ENCODE assay signal across 8 cellular contexts in genomic region chr17:36641877-36642845, GRCh38. TPM values are rescaled to one million over a fixed set of nuclear protein-coding genes. Genes with fewer than 3 reads are reported as not detected.
A peak's percentile ranks its signal among the peaks of the same experiment; 100 is the strongest.
DNase-seq lines count a peak whose midpoint lies in the region; ATAC-seq lines count a peak whose summit lies in the region.

No MANE protein-coding gene starts in this region.

- H3K9me3 Mint-ChIP-seq in activated CD8-positive, alpha-beta T cell treated with anti-CD3 and anti-CD28 coated beads, Interleukin-2, amount 10 ng/mL, durations not matched to agents 7 days and 5 days (ENCODE audit: insufficient read depth), result no peaks in the 10 kb centered on the region

- H3K4me1 Mint-ChIP-seq in activated CD8-positive, alpha-beta T cell treated with anti-CD3 and anti-CD28 coated beads, Interleukin-2, amount 10 ng/mL, durations not matched to agents 7 days and 5 days (ENCODE audit: low read depth), result peaks cover 16% of the 10 kb centered on the region

- DNase-seq in HAP-1 (ENCODE audit: low spot score in 2 of 2) (peak in 1 of 2 experiments; percentile 47), left cardiac atrium (no peak), skeletal muscle cell (ENCODE audit: low read depth) (no peak), foreskin melanocyte (no peak), NCI-H2107 treated with DMSO at 0.1 percent for 48 hours (lab: John Stamatoyannopoulos, UW; ENCODE audit: unreplicated experiment) (no peak), OCI-M2 (lab: John Stamatoyannopoulos, UW; ENCODE audit: unreplicated experiment) (no peak), RPMI8226 (no peak)
- no peak for DNase-seq in activated CD8-positive, alpha-beta T cell treated with anti-CD3 and anti-CD28 coated beads, Interleukin-2, amount 10 ng/mL, durations not matched to agents 7 days and 5 days

- H3K4me1 ChIP-seq in HAP-1, result peaks cover 5% of the 10 kb centered on the region

- in situ Hi-C loops in HAP-1 (cut with MboI; ENCODE audit: low sequenced_read_pairs), result loop anchor here (25.0 kb wide), 1 partner anchor 120 kb away; no protein-coding TSS in a partner anchor

- H3K27me3 Mint-ChIP-seq in activated CD8-positive, alpha-beta T cell treated with anti-CD3 and anti-CD28 coated beads, Interleukin-2, amount 10 ng/mL, durations not matched to agents 7 days and 5 days (ENCODE audit: low read depth), result peaks cover 62% of the 10 kb centered on the region

- peaks cover 14% of the 10 kb centered on the region for H3K27me3 ChIP-seq in HAP-1 (ENCODE audit: low read depth)

- no peaks in the 10 kb centered on the region for H3K9me3 ChIP-seq in HAP-1

- H3K27ac Mint-ChIP-seq in activated CD8-positive, alpha-beta T cell treated with anti-CD3 and anti-CD28 coated beads, Interleukin-2, amount 10 ng/mL, durations not matched to agents 7 days and 5 days, result peak overlapping the region; percentile 56

- no peaks in the 10 kb centered on the region for H3K36me3 ChIP-seq in HAP-1 (replicated peaks)

- no peaks in the 10 kb centered on the region for H3K36me3 Mint-ChIP-seq in activated CD8-positive, alpha-beta T cell treated with anti-CD3 and anti-CD28 coated beads, Interleukin-2, amount 10 ng/mL, durations not matched to agents 7 days and 5 days (ENCODE audit: low read depth)

- intact Hi-C loops in left cardiac atrium (cut with DNase I), result no loop called here

- peak; percentile 36 for ATAC-seq in activated CD8-positive, alpha-beta T cell treated with anti-CD3 and anti-CD28 coated beads, Interleukin-2, amount 10 ng/mL, durations not matched to agents 7 days and 5 days
- peak; percentile 41 to 44 for ATAC-seq in left cardiac atrium

- POLR2A ChIA-PET in activated CD8-positive, alpha-beta T cell treated with anti-CD3 and anti-CD28 coated beads, Interleukin-2, amount 10 ng/mL, durations not matched to agents 7 days and 5 days (lab: Charles Lee), result no interaction called here

- H3K4me3 ChIP-seq in HAP-1 (peak overlapping the region; percentile 24), skeletal muscle cell (ENCODE audit: low read depth, low read length) (peak overlapping the region; percentile 29)

- peak overlapping the region; percentile 68 for H3K4me3 Mint-ChIP-seq in activated CD8-positive, alpha-beta T cell treated with anti-CD3 and anti-CD28 coated beads, Interleukin-2, amount 10 ng/mL, durations not matched to agents 7 days and 5 days

- CTCF ChIA-PET in activated CD8-positive, alpha-beta T cell treated with anti-CD3 and anti-CD28 coated beads, Interleukin-2, amount 10 ng/mL, durations not matched to agents 7 days and 5 days (lab: Charles Lee), result interaction anchor here (1.2 to 1.7 kb wide), 3 partner anchors 13 to 21 kb away, joined by 3 to 6 read pairs (median 3); no protein-coding TSS in a partner anchor

RNA-seq across cellular contexts. Expression of gene MRM1, which starts 40.8 kb away (rescaled TPM):
- 10 to 100 TPM; 10.7 to 13.1 TPM for total RNA-seq in activated CD8-positive, alpha-beta T cell treated with anti-CD3 and anti-CD28 coated beads, Interleukin-2, amount 10 ng/mL, durations not matched to agents 7 days and 5 days
- 1 to 10 TPM; 3.8 to 6.8 TPM for total RNA-seq in left cardiac atrium

RNA-seq across cellular contexts. Expression of gene DHRS11, which starts 50.5 kb away (rescaled TPM):
- 1 to 10 TPM; 4.7 to 5.0 TPM for total RNA-seq in activated CD8-positive, alpha-beta T cell treated with anti-CD3 and anti-CD28 coated beads, Interleukin-2, amount 10 ng/mL, durations not matched to agents 7 days and 5 days
- total RNA-seq in left cardiac atrium, result 10 to 100 TPM; 14.8 to 22.2 TPM
